Comparison of ENCODE assay signal across 8 cellular contexts in genomic region chr11:31958086-31958735, GRCh38.
DNase-seq lines count a peak whose midpoint lies in the region; ATAC-seq and TF ChIP-seq lines count a peak whose summit lies in the region.

No MANE protein-coding gene starts in this region.

- ATAC-seq in GM21528 (IDR thresholded peaks at IDR 0.05; ENCODE audit: low FRiP score, unreplicated experiment) (peak; percentile 78), WTC11 (peak; percentile 90), left colon (peak; percentile 60)

- H3K36me3 ChIP-seq in sigmoid colon: no peaks in the 10 kb centered on the region

- TF ChIP-seq POLR2A in sigmoid colon (IDR thresholded peaks at IDR 0.05): no peak

- POLR2A ChIA-PET in GM10248 (lab: Yijun Ruan, JAX) (no interaction called here), WTC11 (lab: Charles Lee) (interaction anchor here (1.0 kb wide), 1 partner anchor 151 kb away, joined by 3 read pairs; no protein-coding TSS in a partner anchor)

- no peak overlapping the region for H3K27ac Mint-ChIP-seq in WTC11

- 26 to 31% methylated on average over 15 of the region's 15 CpGs for WGBS in sigmoid colon, 2 donors

- no peak overlapping the region for H3K27ac ChIP-seq in sigmoid colon

- H3K9me3 Mint-ChIP-seq in WTC11: no peaks in the 10 kb centered on the region

- DNase-seq in GM10248 (ENCODE audit: extremely low spot score) (peak; percentile 77), HuH-7 (ENCODE audit: low spot score) (peak; percentile 82), WTC11 (ENCODE audit: low spot score) (peak; percentile 90), cerebellar cortex (ENCODE audit: low spot score) (peak; percentile 64), left colon (peak in 1 of 2 donors; percentile 78), sigmoid colon (no peak)
- peak; percentile 37 to 62 (median 43) for DNase-seq in stimulated activated CD4-positive, alpha-beta T cell treated with anti-CD3 and anti-CD28 coated beads, TNF-alpha, amount 100 ng/mL, for 48 hours (ENCODE audit: low read depth in 3 of 3)

- CTCF ChIA-PET in GM10248 (lab: Yijun Ruan, JAX) (interaction anchor here (0.6 to 5.8 kb wide), 77 partner anchors 10 to 851 kb away, joined by 3 to 88 read pairs (median 5); partner anchors contain the start of genes ELP4 and IMMP1L), WTC11 (lab: Charles Lee) (interaction anchor here (0.5 to 3.1 kb wide), 86 partner anchors 8 to 851 kb away, joined by 3 to 47 read pairs (median 4); partner anchors contain the start of genes DCDC1 and DNAJC24)

- H3K9me3 ChIP-seq in sigmoid colon: no peaks in the 10 kb centered on the region

- TF ChIP-seq CTCF in GM10248 (IDR thresholded peaks at IDR 0.05; ENCODE audit: control extremely low read depth, extremely low read depth, low read depth, missing control alignments): peak; percentile 89
- peak; percentile 90 for TF ChIP-seq CTCF in WTC11 (IDR thresholded peaks at IDR 0.05)
- peak in 1 of 4 experiments; percentile 28 for TF ChIP-seq CTCF in sigmoid colon (IDR thresholded peaks at IDR 0.05)

- no peaks in the 10 kb centered on the region for H3K27me3 ChIP-seq in sigmoid colon

- TF ChIP-seq EP300 in sigmoid colon (IDR thresholded peaks at IDR 0.05): no peak

- H3K4me1 ChIP-seq in sigmoid colon: no peaks in the 10 kb centered on the region

- peaks cover 12% of the 10 kb centered on the region for H3K27me3 Mint-ChIP-seq in WTC11 (ENCODE audit: low read depth)

- intact Hi-C loops in left colon (cut with DNase I, micrococcal nuclease): no loop called here
- intact Hi-C loops in sigmoid colon (cut with DNase I): no loop called here

- peaks cover 6% of the 10 kb centered on the region for H3K4me1 Mint-ChIP-seq in WTC11

- H3K4me3 ChIP-seq in sigmoid colon: no peak overlapping the region

- no peak overlapping the region for H3K4me3 Mint-ChIP-seq in WTC11

- no peaks in the 10 kb centered on the region for H3K36me3 Mint-ChIP-seq in WTC11

TF ChIP-seq in WTC11, 78 proteins besides CTCF, POLR2A, EP300 and RAD21:
- TF ChIP-seq, protein P1, sequence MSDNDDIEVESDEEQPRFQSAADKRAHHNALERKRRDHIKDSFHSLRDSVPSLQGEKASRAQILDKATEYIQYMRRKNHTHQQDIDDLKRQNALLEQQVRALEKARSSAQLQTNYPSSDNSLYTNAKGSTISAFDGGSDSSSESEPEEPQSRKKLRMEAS (CRISPR knock-in tag; IDR thresholded peaks at IDR 0.05): 0 out of 2 replicates have a peak, but pooled peaks have one; percentile 34
- TF ChIP-seq NFE2L1 (CRISPR knock-in tag; IDR thresholded peaks at IDR 0.05) (no peak), NFYB (CRISPR knock-in tag; conservative IDR thresholded peaks at IDR 0.05; ENCODE audit: low read depth) (no peak), GRHL2 (CRISPR knock-in tag; IDR thresholded peaks at IDR 0.05; ENCODE audit: insufficient replicate concordance, severe bottlenecking) (no peak), JAZF1 (CRISPR knock-in tag; IDR thresholded peaks at IDR 0.05) (no peak), ATF1 (CRISPR knock-in tag; IDR thresholded peaks at IDR 0.05) (no peak), SMAD3 (CRISPR knock-in tag; IDR thresholded peaks at IDR 0.05; ENCODE audit: borderline replicate concordance) (no peak), USF2 (CRISPR knock-in tag; IDR thresholded peaks at IDR 0.05) (no peak), ZNF396 (CRISPR knock-in tag; IDR thresholded peaks at IDR 0.05; ENCODE audit: borderline replicate concordance) (no peak), ZNF121 (CRISPR knock-in tag; IDR thresholded peaks at IDR 0.05) (0 out of 2 replicates have a peak, but pooled peaks have one; percentile 18), ETV6 (CRISPR knock-in tag; IDR thresholded peaks at IDR 0.05) (peak; percentile 58; the same call in 1 of the 2 replicates), TEAD1 (CRISPR knock-in tag; IDR thresholded peaks at IDR 0.05) (no peak), ZNF219 (CRISPR knock-in tag; IDR thresholded peaks at IDR 0.05; ENCODE audit: borderline replicate concordance) (no peak), CREM (CRISPR knock-in tag; IDR thresholded peaks at IDR 0.05) (no peak), TCF7 (CRISPR knock-in tag; IDR thresholded peaks at IDR 0.05; ENCODE audit: low read depth) (no peak)
